In genomic region chr20:34135525-34136275, GRCh38 we compare ENCODE assay signal across 1 cellular context.
A peak's percentile ranks its signal among the peaks of the same experiment; 100 is the strongest.
TF ChIP-seq lines count a peak whose summit lies in the region.
"Not testable (repeated sequence)": the region's sequence is repeated elsewhere in the genome, so short reads cannot be mapped to it uniquely, and the experiment has no call there.

No MANE protein-coding gene starts in this region.

TF ChIP-seq in HepG2, 621 proteins besides CTCF, POLR2A, EP300 and RAD21 (continued from another document):
- TF ChIP-seq RERE (CRISPR knock-in tag; IDR thresholded peaks at IDR 0.05; ENCODE audit: low read depth) (peak; percentile 41; the same call in 1 of the 2 replicates), ZMYM2 (CRISPR knock-in tag; IDR thresholded peaks at IDR 0.05) (0 out of 2 replicates have a peak, but pooled peaks have one; percentile 28), GATAD2A (CRISPR knock-in tag; IDR thresholded peaks at IDR 0.05) (peak; percentile 69; the same call in 1 of the 2 replicates), ETV5 (CRISPR knock-in tag; IDR thresholded peaks at IDR 0.05; ENCODE audit: borderline replicate concordance) (peak; percentile 51), NCOA2 (CRISPR knock-in tag; IDR thresholded peaks at IDR 0.05) (peak; percentile 54; the same call in 1 of the 2 replicates), ERF (CRISPR knock-in tag; IDR thresholded peaks at IDR 0.05) (peak; percentile 71), TARDBP (CRISPR knock-in tag; IDR thresholded peaks at IDR 0.05) (0 out of 2 replicates have a peak, but pooled peaks have one; percentile 28), MED1 (CRISPR knock-in tag; IDR thresholded peaks at IDR 0.05) (peak; percentile 51; the same call in 1 of the 2 replicates), HMG20B (CRISPR knock-in tag; conservative IDR thresholded peaks at IDR 0.05) (0 out of 2 replicates have a peak, but pooled peaks have one; percentile 21), LCORL (CRISPR knock-in tag; IDR thresholded peaks at IDR 0.05) (peak; percentile 61; the same call in 1 of the 2 replicates), PAXIP1 (CRISPR knock-in tag; conservative IDR thresholded peaks at IDR 0.05) (peak; percentile 72), ZBTB33 (CRISPR knock-in tag; IDR thresholded peaks at IDR 0.05) (peak; percentile 27; the same call in 1 of the 2 replicates), ATF1 (CRISPR knock-in tag; IDR thresholded peaks at IDR 0.05) (peak; percentile 40; the same call in 1 of the 2 replicates), TRIM24 (CRISPR knock-in tag; IDR thresholded peaks at IDR 0.05) (0 out of 2 replicates have a peak, but pooled peaks have one; percentile 21), TFDP1 (CRISPR knock-in tag; IDR thresholded peaks at IDR 0.05; ENCODE audit: borderline replicate concordance) (peak; percentile 29; the same call in 1 of the 2 replicates), FOXO4 (CRISPR knock-in tag; conservative IDR thresholded peaks at IDR 0.05) (0 out of 2 replicates have a peak, but pooled peaks have one; percentile 54), TFAP4 (IDR thresholded peaks at IDR 0.05; ENCODE audit: borderline replicate concordance, low read depth) (0 out of 2 replicates have a peak, but pooled peaks have one; percentile 3), FOXA1 (CRISPR knock-in tag; IDR thresholded peaks at IDR 0.05) (peak; percentile 92)
- TF ChIP-seq LCORL, FOXA1 (IDR thresholded peaks at IDR 0.05): not testable (repeated sequence)
